Comparison of ENCODE assay signal across 19 cellular contexts in the genomic region with DNA sequence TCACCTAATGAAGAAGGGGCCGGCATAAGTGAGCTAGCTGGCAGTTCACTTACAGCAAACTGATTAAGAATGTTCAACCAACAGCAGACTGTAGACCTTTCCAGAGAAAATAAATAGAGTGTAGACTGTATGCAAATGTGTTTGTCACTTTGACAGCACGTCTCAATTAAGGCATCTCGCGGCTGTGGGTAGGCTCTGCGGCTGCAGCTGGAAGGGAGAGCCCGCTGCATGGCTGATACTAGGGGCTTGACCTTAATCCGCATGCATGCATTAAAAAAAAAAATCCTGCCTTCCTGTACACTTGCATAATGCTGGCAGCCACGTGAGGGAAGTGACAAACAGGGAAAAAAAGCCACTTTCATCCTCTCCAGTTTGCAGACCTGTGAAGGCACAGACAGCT.
A peak's percentile ranks its signal among the peaks of the same experiment; 100 is the strongest.
DNase-seq lines count a peak whose midpoint lies in the region; ATAC-seq and TF ChIP-seq lines count a peak whose summit lies in the region.
"Had no signal": no experiment of that assay in that cellular context is flagged by ENCODE, and none has a peak within 500 bp of the region (broad histone marks: within the 10 kb centered on the region; RNA-seq: fewer than 3 reads in every experiment).

No MANE protein-coding gene starts in this region.

- H3K4me1 ChIP-seq in endodermal cell (ENCODE audit: control insufficient read depth, insufficient read depth, low read length) (peaks cover 8% of the 10 kb centered on the region), uterus (no peaks in the 10 kb centered on the region)
- H3K4me1 ChIP-seq: colonic mucosa had no signal

- no peak for TF ChIP-seq CTCF in endodermal cell (conservative IDR thresholded peaks at IDR 0.05)
- no peak for TF ChIP-seq CTCF in nephron progenitor cell (IDR thresholded peaks at IDR 0.05)
- no peak for TF ChIP-seq CTCF in uterus (IDR thresholded peaks at IDR 0.05)

- peak; percentile 14 for DNase-seq in activated effector memory CD4-positive, alpha-beta T cell treated with anti-CD3 and anti-CD28 coated beads, Interleukin-2, amount 50 U/mL, for 16 hours
- DNase-seq in activated effector memory CD4-positive, alpha-beta T cell treated with Interleukin-2 at 50 U/mL for 16 hours = no peak
- DNase-seq in endodermal cell (peak; percentile 58), nephron progenitor cell (no peak), uterus (no peak), foreskin melanocyte (no peak)
- DNase-seq: activated gamma-delta T cell treated with Interleukin-2 at 50 U/mL for 16 hours; CD4-positive, CD25-positive, alpha-beta regulatory T cell; colonic mucosa; glutamatergic neuron; Karpas-422; midbrain; NCI-H1417 treated with DMSO at 0.1 percent for 48 hours; NCI-H446 treated with DMSO at 0.1 percent for 48 hours; SHP77 treated with DMSO at 0.1 percent for 48 hours; T-helper 2 cell had no signal

- H3K4me3 ChIP-seq in endodermal cell (ENCODE audit: low read length) = no peak overlapping the region
- H3K4me3 ChIP-seq in uterus = no peak overlapping the region
- H3K4me3 ChIP-seq: colonic mucosa had no signal

- H3K4me3 Mint-ChIP-seq in endodermal cell (no peak overlapping the region), nephron progenitor cell (peak overlapping the region; percentile 54)
- H3K4me3 Mint-ChIP-seq: CD4-positive, CD25-positive, alpha-beta regulatory T cell had no signal

- H3K36me3 Mint-ChIP-seq in endodermal cell (ENCODE audit: low read depth) (no peaks in the 10 kb centered on the region), nephron progenitor cell (ENCODE audit: low read depth) (no peaks in the 10 kb centered on the region)

- H3K27me3 ChIP-seq in endodermal cell (ENCODE audit: control insufficient read depth, insufficient read depth, low read length, poor library complexity, severe bottlenecking) (no peaks in the 10 kb centered on the region), uterus (no peaks in the 10 kb centered on the region)
- H3K27me3 ChIP-seq: colonic mucosa had no signal

- H3K27ac ChIP-seq in endodermal cell (ENCODE audit: low read depth, low read length) (peak overlapping the region; percentile 89), uterus (no peak overlapping the region)
- H3K27ac ChIP-seq: colonic mucosa had no signal

- ATAC-seq in GM18505 (IDR thresholded peaks at IDR 0.05; ENCODE audit: unreplicated experiment) = no peak
- ATAC-seq in HG02981 (IDR thresholded peaks at IDR 0.05; ENCODE audit: unreplicated experiment) = no peak
- ATAC-seq: activated CD4-positive, CD25-positive, alpha-beta regulatory T cell treated with anti-CD3 and anti-CD28 coated beads, Interleukin-2, amount 50 U/mL, for 24 hours had no signal

- H3K36me3 ChIP-seq in endodermal cell (ENCODE audit: control insufficient read depth, insufficient read depth, low read length) = no peaks in the 10 kb centered on the region
- no peaks in the 10 kb centered on the region for H3K36me3 ChIP-seq in uterus
- H3K36me3 ChIP-seq: colonic mucosa had no signal

- H3K9me3 Mint-ChIP-seq in endodermal cell = no peaks in the 10 kb centered on the region
- no peaks in the 10 kb centered on the region for H3K9me3 Mint-ChIP-seq in nephron progenitor cell

- H3K27me3 Mint-ChIP-seq in endodermal cell (ENCODE audit: insufficient read depth) (no peaks in the 10 kb centered on the region), nephron progenitor cell (ENCODE audit: low read depth, poor library complexity) (peaks cover 3% of the 10 kb centered on the region)
- H3K27me3 Mint-ChIP-seq: CD4-positive, CD25-positive, alpha-beta regulatory T cell had no signal

- intact Hi-C loops in uterus (cut with DNase I; ENCODE audit: low total_unique reads) = no loop called here

- H3K27ac Mint-ChIP-seq in endodermal cell = peak overlapping the region; percentile 74
- H3K27ac Mint-ChIP-seq in nephron progenitor cell = peak overlapping the region; percentile 81
- H3K27ac Mint-ChIP-seq: CD4-positive, CD25-positive, alpha-beta regulatory T cell had no signal

- peak overlapping the region; percentile 4 for H3K9ac ChIP-seq in endodermal cell (ENCODE audit: extremely low read depth, low read length, poor library complexity, severe bottlenecking)

- TF ChIP-seq POLR2A in uterus (IDR thresholded peaks at IDR 0.05) (no peak), GM18505 (IDR thresholded peaks at IDR 0.05; ENCODE audit: borderline replicate concordance, extremely low read depth, insufficient read depth, insufficient read length) (no peak)

- H3K4me1 Mint-ChIP-seq in endodermal cell (peaks cover 46% of the 10 kb centered on the region), nephron progenitor cell (peaks cover 81% of the 10 kb centered on the region)
- H3K4me1 Mint-ChIP-seq: CD4-positive, CD25-positive, alpha-beta regulatory T cell had no signal

- no peaks in the 10 kb centered on the region for H3K9me3 ChIP-seq in endodermal cell (ENCODE audit: control insufficient read depth, low read length)
- H3K9me3 ChIP-seq in uterus = no peaks in the 10 kb centered on the region
- H3K9me3 ChIP-seq: colonic mucosa had no signal

- WGBS in endodermal cell (ENCODE audit: insufficient coverage in 1 of 2, insufficient read length in 1 of 2), 2 experiments = 37 to 56% methylated on average over 6 to 8 of the region's 8 CpGs

Comparison
In these comparisons a context has a peak if more than half of its experiments do, and no peak if none do; other contexts are left out.
1. DNase-seq: peak in activated effector memory CD4-positive, alpha-beta T cell treated with anti-CD3 and anti-CD28 coated beads, Interleukin-2, amount 50 U/mL, for 16 hours (single experiment) and endodermal cell (single experiment); none in activated effector memory CD4-positive, alpha-beta T cell treated with Interleukin-2 at 50 U/mL for 16 hours (single experiment), nephron progenitor cell (single experiment), uterus (0 of 2) and foreskin melanocyte (single experiment).